In the genomic region with DNA sequence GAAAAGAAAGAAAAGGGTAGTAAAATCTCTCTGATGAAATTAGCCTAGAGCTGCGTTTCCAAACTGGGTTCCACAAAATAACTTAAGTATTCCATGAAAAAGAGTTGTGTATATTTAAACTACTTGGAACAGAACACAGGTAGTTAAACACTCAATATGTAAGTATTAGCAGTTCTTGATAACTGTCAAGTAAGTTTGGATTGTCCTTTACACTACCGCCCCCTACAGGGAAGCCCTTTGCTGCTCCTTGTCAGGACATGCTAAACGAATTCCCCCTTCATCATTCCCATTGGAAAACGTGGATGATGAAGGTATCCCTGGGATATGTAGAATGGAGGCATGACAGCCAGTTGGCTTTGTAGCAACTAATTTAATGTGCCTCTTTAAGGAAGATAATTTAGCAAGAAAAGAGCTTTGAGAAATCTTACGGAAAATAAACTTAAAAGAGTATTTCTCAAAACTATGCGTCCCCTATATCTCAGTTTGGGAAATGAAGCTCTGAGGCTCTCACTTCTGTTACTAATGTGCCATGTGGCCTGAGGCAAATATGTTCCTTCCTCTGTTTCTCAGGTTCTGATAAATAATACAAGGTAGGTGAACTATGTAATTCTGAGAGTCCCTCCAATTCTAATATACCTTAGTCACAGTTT, we compare ENCODE assay signal across 8 cellular contexts. TPM values are rescaled to one million over a fixed set of nuclear protein-coding genes. Genes with fewer than 3 reads are reported as not detected.
DNase-seq lines count a peak whose midpoint lies in the region; ATAC-seq and TF ChIP-seq lines count a peak whose summit lies in the region.

No MANE protein-coding gene starts in this region.

- TF ChIP-seq CTCF in AG09309 (IDR thresholded peaks at IDR 0.05; ENCODE audit: control insufficient read depth, insufficient read depth, low read depth, low read length, missing control alignments) (peak; percentile 84), GM12875 (IDR thresholded peaks at IDR 0.05; ENCODE audit: borderline replicate concordance, insufficient read depth, low read depth, low read length) (peak; percentile 76), retinal pigment epithelial cell (conservative IDR thresholded peaks at IDR 0.05; ENCODE audit: low read depth, low read length) (peak; percentile 88)

- no peak for ATAC-seq in GM19463 (IDR thresholded peaks at IDR 0.05; ENCODE audit: unreplicated experiment)

- peak; percentile 41 for DNase-seq in AG09309 (ENCODE audit: low read depth)
- DNase-seq in RPMI7951 (ENCODE audit: low read depth): peak; percentile 54
- peak; percentile 84 for DNase-seq in activated effector memory CD4-positive, alpha-beta T cell treated with anti-CD3 and anti-CD28 coated beads, Interleukin-2, amount 50 U/mL, for 16 hours
- DNase-seq in glomerular visceral epithelial cell (ENCODE audit: extremely low spot score): peak; percentile 70
- peak; percentile 21 for DNase-seq in retinal pigment epithelial cell (ENCODE audit: low read depth)
- DNase-seq in NCI-H774 (lab: John Stamatoyannopoulos, UW): no peak

- H3K4me3 ChIP-seq in AG09309 (ENCODE audit: control insufficient read depth, low read depth, low read length): no peak overlapping the region
- no peak overlapping the region for H3K4me3 ChIP-seq in GM12875 (ENCODE audit: low read depth, low read length)
- H3K4me3 ChIP-seq in retinal pigment epithelial cell (ENCODE audit: low read length): no peak overlapping the region

RNA-seq across cellular contexts. Expression of gene NCBP3, which starts 18.8 kb away (rescaled TPM):
- total RNA-seq in RPMI7951 (2014; rRNA removed; shearing (Covaris generic)): 7.9 and 9.7 TPM in 2 replicates

RNA-seq across cellular contexts. Expression of gene ITGAE, which starts 26.3 kb away (rescaled TPM):
- 56.0 and 66.8 TPM in 2 replicates for total RNA-seq in RPMI7951 (2014; rRNA removed; shearing (Covaris generic))
